ENCODE assay signal across 11 cellular contexts in genomic region chr11:67441731-67442401, GRCh38. TPM values are rescaled to one million over a fixed set of nuclear protein-coding genes. Genes with fewer than 3 reads are reported as not detected.
DNase-seq lines count a peak whose midpoint lies in the region; ATAC-seq and TF ChIP-seq lines count a peak whose summit lies in the region.
"Had no signal": no experiment of that assay in that cellular context is flagged by ENCODE, and none has a peak within 500 bp of the region (broad histone marks: within the 10 kb centered on the region; RNA-seq: fewer than 3 reads in every experiment).

No MANE protein-coding gene starts in this region.

- TF ChIP-seq EP300 in gastroesophageal sphincter (IDR thresholded peaks at IDR 0.05): no peak

- H2AFZ ChIP-seq in MM.1S (ENCODE audit: low read length): no peak overlapping the region

- TF ChIP-seq CTCF in gastroesophageal sphincter (IDR thresholded peaks at IDR 0.05) (no peak), MM.1S (IDR thresholded peaks at IDR 0.05; ENCODE audit: low read length) (no peak)

- H3K9ac ChIP-seq in MM.1S (ENCODE audit: low read length): no peak overlapping the region

- H3K4me3 Mint-ChIP-seq in activated CD4-positive, alpha-beta memory T cell treated with anti-CD3 and anti-CD28 coated beads, Interleukin-2, amount 10 ng/mL, durations not matched to agents 7 days and 5 days: peak overlapping the region; percentile 60

- peaks cover 0 to 62% (median 15%) of the 10 kb centered on the region in 3 donors for H3K4me1 ChIP-seq in gastroesophageal sphincter
- H3K4me1 ChIP-seq in thymus (ENCODE audit: control insufficient read depth, insufficient read depth, low read length): peaks cover 58% of the 10 kb centered on the region
- peaks cover 4% of the 10 kb centered on the region; the same call in 1 of the 2 replicates for H3K4me1 ChIP-seq in MM.1S (ENCODE audit: low read length)
- H3K4me1 ChIP-seq: BE2C had no signal

- no peaks in the 10 kb centered on the region for H3F3A ChIP-seq in MM.1S (ENCODE audit: insufficient read depth, low read length)

- POLR2A ChIA-PET in activated CD4-positive, alpha-beta memory T cell treated with anti-CD3 and anti-CD28 coated beads, Interleukin-2, amount 10 ng/mL, durations not matched to agents 7 days and 5 days (lab: Charles Lee): interaction anchor here (1.1 to 15.2 kb wide), 6 partner anchors 9 to 42 kb away, joined by 3 to 361 read pairs (median 85); partner anchors contain the start of genes AIP, PPP1CA, RPS6KB2 and TBC1D10C

- no peaks in the 10 kb centered on the region for H3K9me2 ChIP-seq in MM.1S (replicated peaks; ENCODE audit: insufficient read depth, low read length)

- no peaks in the 10 kb centered on the region for H3K27me3 Mint-ChIP-seq in activated CD4-positive, alpha-beta memory T cell treated with anti-CD3 and anti-CD28 coated beads, Interleukin-2, amount 10 ng/mL, durations not matched to agents 7 days and 5 days

- H3K27ac ChIP-seq in gastroesophageal sphincter (peak overlapping the region in 3 of 4 donors; percentile 96 to 99 (median 96)), thymus (ENCODE audit: low read depth) (peak overlapping the region; percentile 79), MM.1S (ENCODE audit: low read length) (no peak overlapping the region)

- CTCF ChIA-PET in activated CD4-positive, alpha-beta memory T cell treated with anti-CD3 and anti-CD28 coated beads, Interleukin-2, amount 10 ng/mL, durations not matched to agents 7 days and 5 days (lab: Charles Lee): interaction anchor here (0.9 kb wide), 1 partner anchor 59 kb away, joined by 3 read pairs; no protein-coding TSS in a partner anchor

- H3K27me3 ChIP-seq in gastroesophageal sphincter (no peaks in the 10 kb centered on the region), thymus (ENCODE audit: control insufficient read depth, insufficient read depth) (no peaks in the 10 kb centered on the region), MM.1S (replicated peaks; ENCODE audit: insufficient read depth, low read length) (no peaks in the 10 kb centered on the region)
- H3K27me3 ChIP-seq: BE2C had no signal

- H3K9me3 ChIP-seq in gastroesophageal sphincter (no peaks in the 10 kb centered on the region), thymus (ENCODE audit: control insufficient read depth) (no peaks in the 10 kb centered on the region), MM.1S (replicated peaks; ENCODE audit: insufficient read depth, low read length) (no peaks in the 10 kb centered on the region)
- H3K9me3 ChIP-seq: BE2C had no signal

- peak overlapping the region; percentile 97 for H3K27ac Mint-ChIP-seq in activated CD4-positive, alpha-beta memory T cell treated with anti-CD3 and anti-CD28 coated beads, Interleukin-2, amount 10 ng/mL, durations not matched to agents 7 days and 5 days

- WGBS in gastroesophageal sphincter (ENCODE audit: low coverage in 1 of 2), 2 donors: no CpG with 5 or more reads among the region's 29 CpGs
- WGBS in thymus: 87% methylated on average over 29 of the region's 29 CpGs

- peaks cover 0 to 54% of the 10 kb centered on the region in 2 donors for H3K36me3 ChIP-seq in gastroesophageal sphincter
- H3K36me3 ChIP-seq in thymus (ENCODE audit: control insufficient read depth, insufficient read depth): peaks cover 8% of the 10 kb centered on the region
- no peaks in the 10 kb centered on the region for H3K36me3 ChIP-seq in MM.1S (replicated peaks; ENCODE audit: insufficient read depth, low read length)

- DNase-seq in activated T-cell treated with anti-CD3 and anti-CD28 coated beads, Interleukin-2, amount 50 U/mL, for 1 hour: peak; percentile 46
- DNase-seq in activated T-cell treated with anti-CD3 and anti-CD28 coated beads for 4 hours (no peak), GDM1 (lab: John Stamatoyannopoulos, UW) (no peak), MM.1S (no peak)
- no peak for DNase-seq in activated CD4-positive, alpha-beta memory T cell treated with anti-CD3 and anti-CD28 coated beads, Interleukin-2, amount 10 ng/mL, durations not matched to agents 7 days and 5 days
- DNase-seq: activated gamma-delta T cell, BE2C had no signal

- ATAC-seq in gastroesophageal sphincter (no peak), GM18520 (IDR thresholded peaks at IDR 0.05; ENCODE audit: unreplicated experiment) (no peak)

- H3K4me2 ChIP-seq in MM.1S (ENCODE audit: low read depth, low read length): no peak overlapping the region

- peak overlapping the region in 1 of 2 donors; percentile 92 for H3K4me3 ChIP-seq in gastroesophageal sphincter
- H3K4me3 ChIP-seq in thymus (ENCODE audit: low read length): no peak overlapping the region
- H3K4me3 ChIP-seq in MM.1S (ENCODE audit: low read length): no peak overlapping the region

- H3K9me3 Mint-ChIP-seq in activated CD4-positive, alpha-beta memory T cell treated with anti-CD3 and anti-CD28 coated beads, Interleukin-2, amount 10 ng/mL, durations not matched to agents 7 days and 5 days: no peaks in the 10 kb centered on the region

- peaks cover 71% of the 10 kb centered on the region for H3K4me1 Mint-ChIP-seq in activated CD4-positive, alpha-beta memory T cell treated with anti-CD3 and anti-CD28 coated beads, Interleukin-2, amount 10 ng/mL, durations not matched to agents 7 days and 5 days

- no peaks in the 10 kb centered on the region for H3K79me2 ChIP-seq in MM.1S (ENCODE audit: low read length)

- TF ChIP-seq POLR2A in gastroesophageal sphincter (IDR thresholded peaks at IDR 0.05): no peak

- peaks cover 30% of the 10 kb centered on the region for H3K36me3 Mint-ChIP-seq in activated CD4-positive, alpha-beta memory T cell treated with anti-CD3 and anti-CD28 coated beads, Interleukin-2, amount 10 ng/mL, durations not matched to agents 7 days and 5 days (ENCODE audit: low read depth)

- no peaks in the 10 kb centered on the region for H4K20me1 ChIP-seq in MM.1S (ENCODE audit: insufficient read depth, low read length)

RNA-seq across cellular contexts. Expression of gene CORO1B, which starts 1.4 kb away (rescaled TPM):
- total RNA-seq in activated CD4-positive, alpha-beta memory T cell treated with anti-CD3 and anti-CD28 coated beads, Interleukin-2, amount 10 ng/mL, durations not matched to agents 7 days and 5 days: 100 to 1,000 TPM; 192 to 196 TPM
- 10 to 100 TPM; 48.3 to 82.4 (median 67.6) TPM for total RNA-seq in gastroesophageal sphincter
- 32.3 TPM for polyA plus RNA-seq in thymus

RNA-seq across cellular contexts. Expression of gene PTPRCAP, which starts 4.4 kb away (rescaled TPM):
- 100 to 1,000 TPM; 398 to 401 TPM for total RNA-seq in activated CD4-positive, alpha-beta memory T cell treated with anti-CD3 and anti-CD28 coated beads, Interleukin-2, amount 10 ng/mL, durations not matched to agents 7 days and 5 days
- total RNA-seq in gastroesophageal sphincter: 1 to 10 TPM; 3.5 to 6.4 (median 4.2) TPM
- 151 TPM for polyA plus RNA-seq in thymus
- total RNA-seq: RPMI7951 had no signal

RNA-seq across cellular contexts. Expression of gene GPR152, which starts 10.7 kb away (rescaled TPM):
- not detected for total RNA-seq in activated CD4-positive, alpha-beta memory T cell treated with anti-CD3 and anti-CD28 coated beads, Interleukin-2, amount 10 ng/mL, durations not matched to agents 7 days and 5 days
- total RNA-seq in gastroesophageal sphincter: not detected
- not detected for polyA plus RNA-seq in thymus
- total RNA-seq: RPMI7951 had no signal

RNA-seq across cellular contexts. Expression of gene CABP4, which starts 13.3 kb away (rescaled TPM):
- total RNA-seq in activated CD4-positive, alpha-beta memory T cell treated with anti-CD3 and anti-CD28 coated beads, Interleukin-2, amount 10 ng/mL, durations not matched to agents 7 days and 5 days: 1 to 10 TPM; 2.3 to 3.3 TPM
- 1 to 10 TPM in 1 of 4 donors, under 1 TPM in 3; 0.13 to 2.4 (median 0.77) TPM for total RNA-seq in gastroesophageal sphincter
- polyA plus RNA-seq in thymus: 1.6 TPM
- total RNA-seq: RPMI7951 had no signal

RNA-seq across cellular contexts. Expression of gene RPS6KB2, which starts 13.6 kb away (rescaled TPM):
- 10 to 100 TPM; 56.9 to 57.1 TPM for total RNA-seq in activated CD4-positive, alpha-beta memory T cell treated with anti-CD3 and anti-CD28 coated beads, Interleukin-2, amount 10 ng/mL, durations not matched to agents 7 days and 5 days
- total RNA-seq in gastroesophageal sphincter: 10 to 100 TPM; 35.8 to 49.7 (median 45.6) TPM
- polyA plus RNA-seq in thymus: 76.8 TPM

Comparison
In these comparisons a context has a peak if more than half of its experiments do, and no peak if none do; other contexts are left out.
1. RNA of gene PTPRCAP, which starts 4.4 kb away (total RNA-seq): 398 to 401 TPM in activated CD4-positive, alpha-beta memory T cell treated with anti-CD3 and anti-CD28 coated beads, Interleukin-2, amount 10 ng/mL, durations not matched to agents 7 days and 5 days; 3.5 to 6.4 TPM in gastroesophageal sphincter; every median in the first group is over 10 times any median in the second.